10 cellular contexts compared by ENCODE assay signal in the genomic region with DNA sequence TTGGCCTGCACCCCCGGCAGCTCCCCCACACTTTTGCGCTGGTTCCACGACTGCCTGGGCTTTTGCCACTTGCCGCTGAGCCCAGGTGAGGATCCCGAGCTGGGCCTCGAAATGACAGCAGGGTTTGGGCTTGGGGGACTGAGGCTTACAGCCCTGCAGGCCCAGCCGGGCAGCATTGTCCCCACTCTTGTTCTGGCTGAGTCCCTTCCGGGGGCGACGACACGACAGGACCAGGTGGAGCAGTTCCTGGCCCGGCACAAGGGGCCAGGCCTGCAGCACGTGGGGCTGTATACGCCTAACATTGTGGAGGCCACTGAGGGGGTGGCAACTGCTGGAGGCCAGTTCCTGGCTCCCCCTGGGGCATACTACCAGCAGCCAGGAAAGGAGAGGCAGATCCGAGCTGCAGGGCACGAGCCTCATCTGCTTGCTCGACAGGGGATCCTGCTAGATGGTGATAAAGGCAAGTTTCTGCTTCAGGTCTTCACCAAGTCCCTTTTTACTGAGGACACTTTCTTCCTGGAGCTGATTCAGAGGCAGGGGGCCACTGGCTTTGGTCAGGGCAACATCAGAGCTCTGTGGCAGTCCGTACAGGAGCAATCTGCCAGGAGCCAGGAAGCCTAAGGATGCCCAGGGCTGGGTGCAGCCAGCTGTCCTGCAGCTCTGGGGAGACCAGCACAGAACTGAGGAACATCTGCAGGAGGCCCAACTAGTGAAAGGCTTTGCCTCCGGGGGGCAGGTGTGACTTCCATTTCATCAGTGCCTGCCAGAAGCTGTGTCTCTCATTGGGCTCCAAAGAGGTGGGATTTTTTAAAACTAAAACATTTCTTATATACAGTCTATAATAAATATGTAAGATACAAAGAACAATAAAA. TPM values are rescaled to one million over a fixed set of nuclear protein-coding genes. Genes with fewer than 3 reads are reported as not detected.
DNase-seq lines count a peak whose midpoint lies in the region; ATAC-seq and TF ChIP-seq lines count a peak whose summit lies in the region.
"Had no signal": no experiment of that assay in that cellular context is flagged by ENCODE, and none has a peak within 500 bp of the region (broad histone marks: within the 10 kb centered on the region; RNA-seq: fewer than 3 reads in every experiment).

No MANE protein-coding gene starts in this region.

- H3K4me3 Mint-ChIP-seq in CD8-positive, alpha-beta memory T cell: peak overlapping the region; percentile 32 to 87 (median 77)
- H3K4me3 Mint-ChIP-seq in activated CD8-positive, alpha-beta T cell treated with anti-CD3 and anti-CD28 coated beads, Interleukin-2, amount 10 ng/mL, durations not matched to agents 7 days and 5 days: peak overlapping the region; percentile 83

- H3K36me3 ChIP-seq in CD8-positive, alpha-beta memory T cell (ENCODE audit: insufficient read depth, low read length): peaks cover 4% of the 10 kb centered on the region

- CTCF ChIA-PET in CD8-positive, alpha-beta memory T cell (lab: Charles Lee): interaction anchor here (1.7 to 2.0 kb wide), 5 partner anchors 12 to 528 kb away, joined by 5 to 10 read pairs (median 6); partner anchors contain the start of genes MUTYH, PLK3 and TOE1
- CTCF ChIA-PET in activated CD8-positive, alpha-beta T cell treated with anti-CD3 and anti-CD28 coated beads, Interleukin-2, amount 10 ng/mL, durations not matched to agents 7 days and 5 days (lab: Charles Lee): interaction anchor here (0.6 to 3.5 kb wide), 10 partner anchors 10 to 165 kb away, joined by 3 to 24 read pairs (median 4); partner anchors contain the start of genes MUTYH, TESK2 and TOE1

- peaks cover 0 to 20% (median 6%) of the 10 kb centered on the region in 3 donors for H3K4me1 Mint-ChIP-seq in CD8-positive, alpha-beta memory T cell
- peaks cover 22% of the 10 kb centered on the region for H3K4me1 Mint-ChIP-seq in activated CD8-positive, alpha-beta T cell treated with anti-CD3 and anti-CD28 coated beads, Interleukin-2, amount 10 ng/mL, durations not matched to agents 7 days and 5 days (ENCODE audit: low read depth)

- H3K4me3 ChIP-seq in CD8-positive, alpha-beta memory T cell (ENCODE audit: low read length): peak overlapping the region; percentile 79

- no peaks in the 10 kb centered on the region for H3K9me3 Mint-ChIP-seq in CD8-positive, alpha-beta memory T cell
- no peaks in the 10 kb centered on the region for H3K9me3 Mint-ChIP-seq in activated CD8-positive, alpha-beta T cell treated with anti-CD3 and anti-CD28 coated beads, Interleukin-2, amount 10 ng/mL, durations not matched to agents 7 days and 5 days (ENCODE audit: insufficient read depth)

- peaks cover 11% of the 10 kb centered on the region for H3K4me1 ChIP-seq in CD8-positive, alpha-beta memory T cell (ENCODE audit: insufficient read depth, low read length)

- H3K27ac ChIP-seq in CD8-positive, alpha-beta memory T cell (ENCODE audit: low read depth, low read length): no peak overlapping the region

- peaks cover 0 to 2% of the 10 kb centered on the region in 2 donors for H3K27me3 Mint-ChIP-seq in CD8-positive, alpha-beta memory T cell
- H3K27me3 Mint-ChIP-seq in activated CD8-positive, alpha-beta T cell treated with anti-CD3 and anti-CD28 coated beads, Interleukin-2, amount 10 ng/mL, durations not matched to agents 7 days and 5 days (ENCODE audit: low read depth): no peaks in the 10 kb centered on the region

- H3K36me3 Mint-ChIP-seq in CD8-positive, alpha-beta memory T cell: peaks cover 0 to 30% (median 2%) of the 10 kb centered on the region in 3 donors
- peaks cover 19% of the 10 kb centered on the region for H3K36me3 Mint-ChIP-seq in activated CD8-positive, alpha-beta T cell treated with anti-CD3 and anti-CD28 coated beads, Interleukin-2, amount 10 ng/mL, durations not matched to agents 7 days and 5 days (ENCODE audit: low read depth)

- no peak for ATAC-seq in activated CD8-positive, alpha-beta T cell treated with anti-CD3 and anti-CD28 coated beads, Interleukin-2, amount 10 ng/mL, durations not matched to agents 7 days and 5 days
- ATAC-seq in GM21528 (IDR thresholded peaks at IDR 0.05; ENCODE audit: low FRiP score, unreplicated experiment) (no peak), HG03045 (IDR thresholded peaks at IDR 0.05; ENCODE audit: unreplicated experiment) (no peak)

- POLR2A ChIA-PET in CD8-positive, alpha-beta memory T cell (lab: Charles Lee): interaction anchor here (1.4 to 3.1 kb wide), 3 partner anchors 12 to 24 kb away, joined by 4 to 33 read pairs (median 6); partner anchors contain the start of genes MUTYH and TOE1
- POLR2A ChIA-PET in activated CD8-positive, alpha-beta T cell treated with anti-CD3 and anti-CD28 coated beads, Interleukin-2, amount 10 ng/mL, durations not matched to agents 7 days and 5 days (lab: Charles Lee): interaction anchor here (0.9 to 5.2 kb wide), 9 partner anchors 12 to 607 kb away, joined by 3 to 77 read pairs (median 5); partner anchors contain the start of genes HECTD3, MUTYH, PLK3 and TOE1

- TF ChIP-seq CTCF in GM20000 (IDR thresholded peaks at IDR 0.05; ENCODE audit: extremely low read depth, missing control alignments): no peak

- no peaks in the 10 kb centered on the region for H3K27me3 ChIP-seq in CD8-positive, alpha-beta memory T cell (ENCODE audit: insufficient read depth, low read length, poor library complexity, severe bottlenecking)
- H3K27me3 ChIP-seq: gastrocnemius medialis had no signal

- peak overlapping the region in 3 of 8 donors; percentile 8 to 82 (median 19) for H3K27ac Mint-ChIP-seq in CD8-positive, alpha-beta memory T cell
- H3K27ac Mint-ChIP-seq in activated CD8-positive, alpha-beta T cell treated with anti-CD3 and anti-CD28 coated beads, Interleukin-2, amount 10 ng/mL, durations not matched to agents 7 days and 5 days: peak overlapping the region; percentile 75

- no peak for DNase-seq in CD8-positive, alpha-beta memory T cell
- DNase-seq in GM20000 (ENCODE audit: low spot score) (peak; percentile 48), mesenteric fat pad (ENCODE audit: low spot score) (peak; percentile 62), putamen (ENCODE audit: low spot score) (no peak)
- peak; percentile 37 for DNase-seq in activated CD8-positive, alpha-beta T cell treated with anti-CD3 and anti-CD28 coated beads, Interleukin-2, amount 10 ng/mL, durations not matched to agents 7 days and 5 days
- no peak for DNase-seq in activated effector memory CD4-positive, alpha-beta T cell treated with Interleukin-2 at 50 U/mL for 16 hours
- DNase-seq: gastrocnemius medialis, GOT3 had no signal

- H3K9me3 ChIP-seq in CD8-positive, alpha-beta memory T cell (ENCODE audit: low read length): no peaks in the 10 kb centered on the region
- H3K9me3 ChIP-seq: gastrocnemius medialis had no signal

RNA-seq across cellular contexts. Expression of gene HPDL, which starts 1.2 kb away (rescaled TPM):
- total RNA-seq in CD8-positive, alpha-beta memory T cell: 10 to 100 TPM; 41.5 to 42.4 TPM
- polyA plus RNA-seq in CD8-positive, alpha-beta memory T cell: 1.4 TPM
- total RNA-seq in activated CD8-positive, alpha-beta T cell treated with anti-CD3 and anti-CD28 coated beads, Interleukin-2, amount 10 ng/mL, durations not matched to agents 7 days and 5 days: 10 to 100 TPM; 16.8 TPM
- total RNA-seq in mesenteric fat pad: 1.00 TPM

RNA-seq across cellular contexts. Expression of gene TOE1, which starts 12.1 kb away (rescaled TPM):
- total RNA-seq in CD8-positive, alpha-beta memory T cell: 10 to 100 TPM; 46.4 to 48.9 TPM
- polyA plus RNA-seq in CD8-positive, alpha-beta memory T cell: 12.5 TPM
- 10 to 100 TPM; 25.4 to 25.9 TPM for total RNA-seq in activated CD8-positive, alpha-beta T cell treated with anti-CD3 and anti-CD28 coated beads, Interleukin-2, amount 10 ng/mL, durations not matched to agents 7 days and 5 days
- 7.2 TPM for total RNA-seq in mesenteric fat pad

RNA-seq across cellular contexts. Expression of gene MUTYH, which starts 12.4 kb away (rescaled TPM):
- total RNA-seq in CD8-positive, alpha-beta memory T cell: 10 to 100 TPM; 70.1 to 75.4 TPM
- polyA plus RNA-seq in CD8-positive, alpha-beta memory T cell: 24.4 TPM
- 10 to 100 TPM; 59.8 to 61.8 TPM for total RNA-seq in activated CD8-positive, alpha-beta T cell treated with anti-CD3 and anti-CD28 coated beads, Interleukin-2, amount 10 ng/mL, durations not matched to agents 7 days and 5 days
- 14.4 TPM for total RNA-seq in mesenteric fat pad

Comparison
In these comparisons a context has a peak if more than half of its experiments do, and no peak if none do; other contexts are left out.
1. DNase-seq: peak in GM20000 (single experiment), activated CD8-positive, alpha-beta T cell treated with anti-CD3 and anti-CD28 coated beads, Interleukin-2, amount 10 ng/mL, durations not matched to agents 7 days and 5 days (single experiment) and mesenteric fat pad (single experiment); none in CD8-positive, alpha-beta memory T cell (0 of 5), putamen (single experiment) and activated effector memory CD4-positive, alpha-beta T cell treated with Interleukin-2 at 50 U/mL for 16 hours (single experiment).